23 cellular contexts compared by ENCODE assay signal in the genomic region with DNA sequence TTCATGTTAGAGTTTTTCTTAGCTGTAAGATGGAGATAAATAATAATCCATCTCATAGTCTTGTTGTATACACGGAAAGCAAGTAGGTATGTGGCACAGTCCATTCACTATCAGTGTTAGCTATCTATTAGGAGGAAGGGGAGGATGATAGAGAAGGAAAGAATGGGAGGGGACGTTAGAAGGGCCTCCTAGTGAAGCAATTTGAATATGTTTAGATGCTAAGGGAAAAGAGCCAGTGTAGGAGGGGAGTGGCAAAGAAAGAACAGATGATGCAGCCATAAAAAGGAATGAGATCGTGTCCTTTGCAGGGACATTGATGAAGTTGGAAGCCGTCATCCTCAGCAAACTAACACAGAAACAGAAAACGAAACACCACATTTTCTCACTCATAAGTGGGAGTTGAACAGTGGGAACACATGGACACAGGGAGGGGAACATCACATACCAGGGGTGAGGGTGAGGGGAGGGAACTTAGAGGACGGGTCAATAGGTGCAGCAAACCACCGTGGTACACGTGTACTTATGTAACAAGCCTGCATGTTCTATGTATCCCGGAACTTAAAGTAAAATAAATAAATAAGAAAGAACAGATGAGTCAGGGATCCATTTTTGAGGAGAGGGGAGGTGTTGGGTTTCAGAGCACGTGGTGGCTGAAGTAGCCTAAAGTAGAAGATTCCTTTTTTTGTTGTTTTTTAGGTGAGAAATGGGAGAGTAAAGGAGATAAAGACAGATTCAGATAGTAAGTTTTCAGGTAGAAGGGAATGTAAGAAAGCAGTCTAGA.
DNase-seq lines count a peak whose midpoint lies in the region; ATAC-seq and TF ChIP-seq lines count a peak whose summit lies in the region.
"Had no signal": no experiment of that assay in that cellular context is flagged by ENCODE, and none has a peak within 500 bp of the region (broad histone marks: within the 10 kb centered on the region; RNA-seq: fewer than 3 reads in every experiment).

No MANE protein-coding gene starts in this region.

- peaks cover 18 to 22% (median 18%) of the 10 kb centered on the region in 3 experiments for H3K36me3 Mint-ChIP-seq in H9 (ENCODE audit: insufficient read depth in 1 of 3, low read depth in 3 of 3)
- H3K36me3 Mint-ChIP-seq: activated CD8-positive, alpha-beta memory T cell treated with anti-CD3 and anti-CD28 coated beads, Interleukin-2, amount 10 ng/mL, durations not matched to agents 7 days and 5 days; activated naive CD4-positive, alpha-beta T cell treated with anti-CD3 and anti-CD28 coated beads, Interleukin-2, amount 50 U/mL, for 72 hours had no signal

- H3K4me3 ChIP-seq in ACC112 (ENCODE audit: low read depth, low read length) (no peak overlapping the region), adipocyte (ENCODE audit: low read length) (no peak overlapping the region), iPS-20b (ENCODE audit: low read length) (peak overlapping the region; percentile 18; the same call in 1 of the 2 replicates)
- H3K4me3 ChIP-seq: left lung, mucosa of descending colon, SK-N-MC, upper lobe of right lung had no signal

- H3K27ac ChIP-seq in ACC112 (ENCODE audit: low read depth, low read length) (no peak overlapping the region), H9 (ENCODE audit: insufficient read length, low read depth, low read length) (no peak overlapping the region), iPS-20b (ENCODE audit: low read length) (peak overlapping the region; percentile 71)
- H3K27ac ChIP-seq: left lung, SK-N-MC, upper lobe of right lung had no signal

- no peaks in the 10 kb centered on the region for H3K23me2 ChIP-seq in H9 (ENCODE audit: insufficient read length, low read depth, low read length, poor library complexity, severe bottlenecking)

- no peak overlapping the region for H4K8ac ChIP-seq in H9 (replicated peaks; ENCODE audit: insufficient read length, low read depth, low read length)

- H3K9me3 ChIP-seq in H9 (ENCODE audit: control insufficient read depth, low read depth, low read length), result no peaks in the 10 kb centered on the region
- no peaks in the 10 kb centered on the region for H3K9me3 ChIP-seq in adipocyte (ENCODE audit: control insufficient read depth, low read length)
- no peaks in the 10 kb centered on the region for H3K9me3 ChIP-seq in iPS-20b (ENCODE audit: insufficient read depth, low read depth, low read length)
- H3K9me3 ChIP-seq: left lung, mucosa of descending colon, upper lobe of right lung had no signal

- peaks cover 4 to 8% of the 10 kb centered on the region in 2 experiments; a peak in 4 of 5 replicates for H3K9me3 Mint-ChIP-seq in H9
- H3K9me3 Mint-ChIP-seq: activated naive CD4-positive, alpha-beta T cell treated with anti-CD3 and anti-CD28 coated beads, Interleukin-2, amount 50 U/mL, for 72 hours; stimulated activated memory B cell treated with anti-CD40 and anti-IgM and Interleukin-4, amounts not matched to agents 10 μg/mL and 1 μg/mL and 100 μg/mL, for 72 hours had no signal

- H3K4me1 ChIP-seq in ACC112 (ENCODE audit: control insufficient read depth, insufficient read depth, low read length, unreplicated experiment), result peaks cover 3% of the 10 kb centered on the region
- no peaks in the 10 kb centered on the region; the same call in 1 of the 2 replicates for H3K4me1 ChIP-seq in H9 (ENCODE audit: insufficient read depth, low read length)
- no peaks in the 10 kb centered on the region for H3K4me1 ChIP-seq in adipocyte (ENCODE audit: control insufficient read depth, insufficient read depth, low read length)
- peaks cover 15% of the 10 kb centered on the region for H3K4me1 ChIP-seq in iPS-20b (ENCODE audit: insufficient read depth, low read length)

- peak overlapping the region; percentile 46 for H3K18ac ChIP-seq in H9 (ENCODE audit: insufficient read length, low read depth, low read length)

- no peak overlapping the region for H3K9ac ChIP-seq in H9 (ENCODE audit: extremely low read depth, insufficient read length, low read length)
- no peak overlapping the region for H3K9ac ChIP-seq in adipocyte (ENCODE audit: low read length)
- H3K9ac ChIP-seq in iPS-20b (ENCODE audit: low read depth, low read length), result peak overlapping the region; percentile 54; the same call in 1 of the 2 replicates

- H3K4me2 ChIP-seq in H9 (ENCODE audit: insufficient read depth, insufficient read length, low read length), result no peak overlapping the region

- no peak for TF ChIP-seq CTCF in H9 (conservative IDR thresholded peaks at IDR 0.05)

- no peak overlapping the region for H3K23ac ChIP-seq in H9 (ENCODE audit: insufficient read length, low read depth, low read length)

- H3K56ac ChIP-seq in H9 (ENCODE audit: insufficient read length, low read depth, low read length), result no peak overlapping the region

- H3T11ph ChIP-seq in H9 (ENCODE audit: low read length), result no peak overlapping the region

- H2BK12ac ChIP-seq in H9 (ENCODE audit: insufficient read length, low read depth, low read length), result no peak overlapping the region

- no peak overlapping the region for H4K91ac ChIP-seq in H9 (ENCODE audit: insufficient read length, low read depth, low read length)

- no peak overlapping the region for H2BK120ac ChIP-seq in H9 (ENCODE audit: low read depth, low read length, poor library complexity, severe bottlenecking)

- DNase-seq in H9 (no peak), adipocyte (ENCODE audit: low read depth) (peak; percentile 9), mesenteric fat pad (ENCODE audit: low spot score) (no peak), NCI-H187 (lab: John Stamatoyannopoulos, UW) (no peak), GM19240 (ENCODE audit: insufficient read length, low spot score) (no peak)
- DNase-seq: activated CD4-positive, alpha-beta T cell treated with anti-CD3 and anti-CD28 coated beads, Interleukin-2, amount 50 U/mL, for 1 hour; activated CD8-positive, alpha-beta memory T cell treated with anti-CD3 and anti-CD28 coated beads, Interleukin-2, amount 10 ng/mL, durations not matched to agents 7 days and 5 days; effector memory CD4-positive, alpha-beta T cell; left lung; mucosa of descending colon; NCI-H1092; NCI-H187 treated with DMSO at 0.1 percent for 48 hours; right cardiac atrium; RPMI8226; stimulated activated CD4-positive, alpha-beta T cell treated with anti-CD3 and anti-CD28 coated beads, Interleukin-4, amount 100 ng/mL, for 1 hour; upper lobe of right lung had no signal

- H2AK5ac ChIP-seq in H9 (ENCODE audit: insufficient read length, low read length), result no peak overlapping the region

- peaks cover 3% of the 10 kb centered on the region for H3K79me1 ChIP-seq in H9 (ENCODE audit: insufficient read depth, low read depth, low read length, poor library complexity, severe bottlenecking)

- H2BK20ac ChIP-seq in H9 (ENCODE audit: low read depth, low read length, poor library complexity, severe bottlenecking), result no peak overlapping the region

- H2BK15ac ChIP-seq in H9 (ENCODE audit: low read depth, low read length), result no peak overlapping the region

- no peak overlapping the region for H4K5ac ChIP-seq in H9 (ENCODE audit: insufficient read length, low read depth, low read length)

- no CpG with 5 or more reads among the region's 10 CpGs for WGBS in H9 (ENCODE audit: extremely low coverage, insufficient read length, low lambda C conversion rate)

- no peaks in the 10 kb centered on the region for H3K36me3 ChIP-seq in ACC112 (ENCODE audit: insufficient read depth, low read length)
- H3K36me3 ChIP-seq in adipocyte (ENCODE audit: control insufficient read depth, insufficient read depth, low read length, severe bottlenecking), result no peaks in the 10 kb centered on the region
- H3K36me3 ChIP-seq in iPS-20b (ENCODE audit: insufficient read depth, low read depth, low read length), result no peaks in the 10 kb centered on the region
- H3K36me3 ChIP-seq: left lung, upper lobe of right lung had no signal

- ATAC-seq in HG03097 (IDR thresholded peaks at IDR 0.05; ENCODE audit: low FRiP score, unreplicated experiment), result no peak
- ATAC-seq: activated CD8-positive, alpha-beta memory T cell treated with anti-CD3 and anti-CD28 coated beads, Interleukin-2, amount 10 ng/mL, durations not matched to agents 7 days and 5 days; activated naive CD4-positive, alpha-beta T cell treated with anti-CD3 and anti-CD28 coated beads, Interleukin-2, amount 50 U/mL, for 72 hours; esophagus mucosa; left lung; mucosa of descending colon; right cardiac atrium; stimulated activated memory B cell treated with anti-CD40 and anti-IgM and Interleukin-4, amounts not matched to agents 10 μg/mL and 1 μg/mL and 100 μg/mL, for 72 hours; upper lobe of right lung had no signal

- peak overlapping the region; percentile 53 to 88 (median 71); a peak in 6 of 7 replicates for H3K27ac Mint-ChIP-seq in H9
- H3K27ac Mint-ChIP-seq: activated CD8-positive, alpha-beta memory T cell treated with anti-CD3 and anti-CD28 coated beads, Interleukin-2, amount 10 ng/mL, durations not matched to agents 7 days and 5 days; stimulated activated memory B cell treated with anti-CD40 and anti-IgM and Interleukin-4, amounts not matched to agents 10 μg/mL and 1 μg/mL and 100 μg/mL, for 72 hours had no signal

- 0 out of 5 replicates have a peak overlapping the region, but pooled peaks of 1 of the 2 experiments have one; percentile 2 for H3K4me3 Mint-ChIP-seq in H9
- H3K4me3 Mint-ChIP-seq: activated CD8-positive, alpha-beta memory T cell treated with anti-CD3 and anti-CD28 coated beads, Interleukin-2, amount 10 ng/mL, durations not matched to agents 7 days and 5 days; stimulated activated memory B cell treated with anti-CD40 and anti-IgM and Interleukin-4, amounts not matched to agents 10 μg/mL and 1 μg/mL and 100 μg/mL, for 72 hours had no signal

- no peaks in the 10 kb centered on the region for H3K27me3 Mint-ChIP-seq in H9 (ENCODE audit: low read depth)
- H3K27me3 Mint-ChIP-seq: activated CD8-positive, alpha-beta memory T cell treated with anti-CD3 and anti-CD28 coated beads, Interleukin-2, amount 10 ng/mL, durations not matched to agents 7 days and 5 days; stimulated activated memory B cell treated with anti-CD40 and anti-IgM and Interleukin-4, amounts not matched to agents 10 μg/mL and 1 μg/mL and 100 μg/mL, for 72 hours had no signal

- no peaks in the 10 kb centered on the region for H3K27me3 ChIP-seq in ACC112 (ENCODE audit: insufficient read depth, low read length)
- no peaks in the 10 kb centered on the region for H3K27me3 ChIP-seq in H9 (ENCODE audit: insufficient read depth, low read length)
- H3K27me3 ChIP-seq in adipocyte (replicated peaks; ENCODE audit: control insufficient read depth, insufficient read depth, low read length), result no peaks in the 10 kb centered on the region
- no peaks in the 10 kb centered on the region for H3K27me3 ChIP-seq in iPS-20b (ENCODE audit: insufficient read depth, low read length)
- H3K27me3 ChIP-seq: left lung, upper lobe of right lung had no signal

- H3K4ac ChIP-seq in H9 (ENCODE audit: low read depth, low read length), result no peak overlapping the region

- H2AFZ ChIP-seq in ACC112 (ENCODE audit: low read length, unreplicated experiment) (peak overlapping the region; percentile 23), H9 (ENCODE audit: low read length) (no peak overlapping the region)

- no peaks in the 10 kb centered on the region for H4K20me1 ChIP-seq in H9 (ENCODE audit: control insufficient read depth, insufficient read depth, insufficient read length)

- H3K4me1 Mint-ChIP-seq in H9, result peaks cover 21 to 24% of the 10 kb centered on the region in 2 experiments

- no peak overlapping the region for H2BK5ac ChIP-seq in H9 (ENCODE audit: insufficient read length, low read length)

- H3K79me2 ChIP-seq in ACC112 (ENCODE audit: control insufficient read depth, insufficient read depth, low read length, unreplicated experiment), result no peaks in the 10 kb centered on the region
- H3K79me2 ChIP-seq in H9 (ENCODE audit: insufficient read depth, low read length), result peaks cover 2% of the 10 kb centered on the region; the same call in 1 of the 2 replicates

- H3K14ac ChIP-seq in H9 (ENCODE audit: insufficient read depth, low read length), result no peak overlapping the region
